16 cellular contexts compared by ENCODE assay signal in genomic region chr10:22556774-22557173, GRCh38.
DNase-seq lines count a peak whose midpoint lies in the region; ATAC-seq and TF ChIP-seq lines count a peak whose summit lies in the region.
"Had no signal": no experiment of that assay in that cellular context is flagged by ENCODE, and none has a peak within 500 bp of the region (broad histone marks: within the 10 kb centered on the region; RNA-seq: fewer than 3 reads in every experiment).

No MANE protein-coding gene starts in this region.

- H3K4me1 Mint-ChIP-seq in activated CD4-positive, alpha-beta T cell treated with anti-CD3 and anti-CD28 coated beads for 36 hours: peaks cover 5% of the 10 kb centered on the region
- H3K4me1 Mint-ChIP-seq in progenitor cell of endocrine pancreas (ENCODE audit: low read depth): peaks cover 32% of the 10 kb centered on the region
- peaks cover 9% of the 10 kb centered on the region for H3K4me1 Mint-ChIP-seq in stimulated activated effector memory CD8-positive, alpha-beta T cell treated with anti-CD3 and anti-CD28 coated beads, Interleukin-12 subunit alpha, Interleukin-12 subunit beta, amount 100 ng/mL, for 72 hours

- no peak for ATAC-seq in activated CD4-positive, alpha-beta T cell treated with anti-CD3 and anti-CD28 coated beads for 36 hours
- ATAC-seq in stimulated activated effector memory CD8-positive, alpha-beta T cell treated with anti-CD3 and anti-CD28 coated beads, Interleukin-12 subunit alpha, Interleukin-12 subunit beta, amount 100 ng/mL, for 72 hours: no peak

- peak overlapping the region; percentile 21 for H3K27ac Mint-ChIP-seq in activated CD4-positive, alpha-beta T cell treated with anti-CD3 and anti-CD28 coated beads for 36 hours
- H3K27ac Mint-ChIP-seq in progenitor cell of endocrine pancreas: peak overlapping the region; percentile 81
- peak overlapping the region; percentile 52 for H3K27ac Mint-ChIP-seq in stimulated activated effector memory CD8-positive, alpha-beta T cell treated with anti-CD3 and anti-CD28 coated beads, Interleukin-12 subunit alpha, Interleukin-12 subunit beta, amount 100 ng/mL, for 72 hours

- intact Hi-C loops in activated CD4-positive, alpha-beta T cell treated with anti-CD3 and anti-CD28 coated beads for 36 hours (cut with DNase I, micrococcal nuclease): loop anchor here in 1 of 2 experiments (10.0 kb wide), 1 partner anchor 562 kb away; no protein-coding TSS in a partner anchor

- CTCF ChIA-PET in activated CD4-positive, alpha-beta T cell treated with anti-CD3 and anti-CD28 coated beads for 36 hours (lab: Charles Lee): interaction anchor here (1.4 kb wide), 1 partner anchor 564 kb away, joined by 3 read pairs; no protein-coding TSS in a partner anchor
- CTCF ChIA-PET in HEK293T (lab: Yijun Ruan, JAX): no interaction called here

- no peaks in the 10 kb centered on the region for H3K27me3 Mint-ChIP-seq in activated CD4-positive, alpha-beta T cell treated with anti-CD3 and anti-CD28 coated beads for 36 hours
- H3K27me3 Mint-ChIP-seq in progenitor cell of endocrine pancreas: peaks cover 3% of the 10 kb centered on the region
- H3K27me3 Mint-ChIP-seq: CD4-positive, alpha-beta memory T cell had no signal

- no peak for DNase-seq in activated CD4-positive, alpha-beta T cell treated with anti-CD3 and anti-CD28 coated beads for 36 hours
- DNase-seq in activated CD4-positive, alpha-beta T cell treated with anti-CD3 and anti-CD28 coated beads for 48 hours: no peak
- DNase-seq in HEK293T (ENCODE audit: extremely low spot score) (no peak), progenitor cell of endocrine pancreas (ENCODE audit: low spot score, unreplicated experiment) (no peak), AG08396 (ENCODE audit: low spot score) (no peak)
- DNase-seq in stimulated activated effector memory CD8-positive, alpha-beta T cell treated with anti-CD3 and anti-CD28 coated beads, Interleukin-12 subunit alpha, Interleukin-12 subunit beta, amount 100 ng/mL, for 72 hours (ENCODE audit: low spot score in 2 of 2): no peak
- DNase-seq in activated CD4-positive, alpha-beta T cell treated with anti-CD3 and anti-CD28 coated beads, Interleukin-2, amount 50 U/mL, for 4 hours: no peak
- DNase-seq: 8988T; C1 segment of cervical spinal cord; CD4-positive, alpha-beta memory T cell; COR-L47; DMS153; DMS79 treated with DMSO at 0.1 percent for 48 hours; EL; GM23248; H7 had no signal

- H3K9me3 Mint-ChIP-seq in activated CD4-positive, alpha-beta T cell treated with anti-CD3 and anti-CD28 coated beads for 36 hours (ENCODE audit: low read depth): no peaks in the 10 kb centered on the region
- no peaks in the 10 kb centered on the region for H3K9me3 Mint-ChIP-seq in progenitor cell of endocrine pancreas (ENCODE audit: low read depth)
- H3K9me3 Mint-ChIP-seq in stimulated activated effector memory CD8-positive, alpha-beta T cell treated with anti-CD3 and anti-CD28 coated beads, Interleukin-12 subunit alpha, Interleukin-12 subunit beta, amount 100 ng/mL, for 72 hours: no peaks in the 10 kb centered on the region

- H3K36me3 Mint-ChIP-seq in activated CD4-positive, alpha-beta T cell treated with anti-CD3 and anti-CD28 coated beads for 36 hours (ENCODE audit: low read depth): peaks cover 9% of the 10 kb centered on the region
- no peaks in the 10 kb centered on the region for H3K36me3 Mint-ChIP-seq in progenitor cell of endocrine pancreas (ENCODE audit: insufficient read depth)
- peaks cover 96% of the 10 kb centered on the region for H3K36me3 Mint-ChIP-seq in stimulated activated effector memory CD8-positive, alpha-beta T cell treated with anti-CD3 and anti-CD28 coated beads, Interleukin-12 subunit alpha, Interleukin-12 subunit beta, amount 100 ng/mL, for 72 hours

- POLR2A ChIA-PET in activated CD4-positive, alpha-beta T cell treated with anti-CD3 and anti-CD28 coated beads for 36 hours (lab: Charles Lee): no interaction called here
- POLR2A ChIA-PET in HEK293T (lab: Yijun Ruan, JAX): interaction anchor here (0.9 kb wide), 1 partner anchor 120 kb away, joined by 3 read pairs; no protein-coding TSS in a partner anchor

- TF ChIP-seq CTCF in progenitor cell of endocrine pancreas (IDR thresholded peaks at IDR 0.05; ENCODE audit: unreplicated experiment): no peak

- H3K4me3 Mint-ChIP-seq in activated CD4-positive, alpha-beta T cell treated with anti-CD3 and anti-CD28 coated beads for 36 hours: no peak overlapping the region
- H3K4me3 Mint-ChIP-seq in progenitor cell of endocrine pancreas (ENCODE audit: low read depth): no peak overlapping the region
- no peak overlapping the region for H3K4me3 Mint-ChIP-seq in stimulated activated effector memory CD8-positive, alpha-beta T cell treated with anti-CD3 and anti-CD28 coated beads, Interleukin-12 subunit alpha, Interleukin-12 subunit beta, amount 100 ng/mL, for 72 hours
- H3K4me3 Mint-ChIP-seq: CD4-positive, alpha-beta memory T cell had no signal

TF ChIP-seq in HEK293T, 16 proteins besides CTCF, POLR2A, EP300 and RAD21:
- TF ChIP-seq PKNOX1 (IDR thresholded peaks at IDR 0.05) (0 out of 2 replicates have a peak, but pooled peaks have one; percentile 2), NFRKB (IDR thresholded peaks at IDR 0.05) (no peak)

Comparison
In these comparisons a context has a peak if more than half of its experiments do, and no peak if none do; other contexts are left out.
1. H3K27ac Mint-ChIP-seq: peak in every context shown above with its lines; median percentile 81 in progenitor cell of endocrine pancreas; 52 in stimulated activated effector memory CD8-positive, alpha-beta T cell treated with anti-CD3 and anti-CD28 coated beads, Interleukin-12 subunit alpha, Interleukin-12 subunit beta, amount 100 ng/mL, for 72 hours; 21 in activated CD4-positive, alpha-beta T cell treated with anti-CD3 and anti-CD28 coated beads for 36 hours.